In genomic region chr17:48908853-48909394, GRCh38 we compare ENCODE assay signal across 8 cellular contexts. TPM values are rescaled to one million over a fixed set of nuclear protein-coding genes. Genes with fewer than 3 reads are reported as not detected.
DNase-seq lines count a peak whose midpoint lies in the region; ATAC-seq, FAIRE-seq and TF ChIP-seq lines count a peak whose summit lies in the region.

No MANE protein-coding gene starts in this region.

- H3K4me1 ChIP-seq in pancreas (peaks cover 3 to 25% (median 7%) of the 10 kb centered on the region in 3 donors), tibial artery (peaks cover 0 to 35% (median 29%) of the 10 kb centered on the region in 4 donors)

- intact Hi-C loops in head of caudate nucleus (cut with DNase I): loop anchor here (1.0 to 2.0 kb wide), 2 partner anchors 17 to 36 kb away; partner anchors contain the start of genes ATP5MC1 and SNF8
- intact Hi-C loops in pancreas (cut with DNase I): no loop called here
- intact Hi-C loops in tibial artery (cut with DNase I; ENCODE audit: low total_unique reads): no loop called here

- H3K27me3 ChIP-seq in MG63 (no peaks in the 10 kb centered on the region), pancreas (no peaks in the 10 kb centered on the region), tibial artery (no peaks in the 10 kb centered on the region)

- H3K4me3 ChIP-seq in MG63 (peak overlapping the region; percentile 64), pancreas (peak overlapping the region; percentile 78 to 97 (median 85)), tibial artery (peak overlapping the region; percentile 80 to 92)

- peak; percentile 26 for DNase-seq in DMS153 treated with DMSO at 0.1 percent for 48 hours (lab: John Stamatoyannopoulos, UW; ENCODE audit: unreplicated experiment)
- peak; percentile 87 for DNase-seq in H4 (ENCODE audit: low spot score)
- peak; percentile 96 for DNase-seq in MG63
- peak; percentile 77 to 88 for DNase-seq in activated naive CD4-positive, alpha-beta T cell treated with anti-CD3 and anti-CD28 coated beads, Interleukin-2, amount 50 U/mL, for 72 hours (ENCODE audit: low spot score in 2 of 2)
- peak in 41 of 42 donors; percentile 11 to 74 (median 46) for DNase-seq in head of caudate nucleus
- DNase-seq in pancreas: peak; percentile 71 to 87 (median 80)
- DNase-seq in tibial artery: peak; percentile 72 to 85

- H3K9me3 ChIP-seq in MG63: no peaks in the 10 kb centered on the region
- H3K9me3 ChIP-seq in pancreas: no peaks in the 10 kb centered on the region
- no peaks in the 10 kb centered on the region for H3K9me3 ChIP-seq in tibial artery

- H3K27ac Mint-ChIP-seq in activated naive CD4-positive, alpha-beta T cell treated with anti-CD3 and anti-CD28 coated beads, Interleukin-2, amount 50 U/mL, for 72 hours: peak overlapping the region; percentile 96 to 97

- WGBS in pancreas, 2 donors: 1 to 2% methylated on average over 24 to 36 of the region's 36 CpGs

- H3K27ac ChIP-seq in pancreas (peak overlapping the region; percentile 70 to 90 (median 87)), tibial artery (peak overlapping the region; percentile 82 to 91)

- H3K36me3 ChIP-seq in MG63: peaks cover 45% of the 10 kb centered on the region
- no peaks in the 10 kb centered on the region for H3K36me3 ChIP-seq in pancreas
- peaks cover 4 to 36% (median 8%) of the 10 kb centered on the region in 3 donors for H3K36me3 ChIP-seq in tibial artery

- peaks cover 37 to 44% of the 10 kb centered on the region in 2 donors for H3K36me3 Mint-ChIP-seq in activated naive CD4-positive, alpha-beta T cell treated with anti-CD3 and anti-CD28 coated beads, Interleukin-2, amount 50 U/mL, for 72 hours

- no peak for FAIRE-seq in pancreas (lab: Jason Lieb, UNC)

- TF ChIP-seq CTCF in pancreas (IDR thresholded peaks at IDR 0.05): no peak
- no peak for TF ChIP-seq CTCF in tibial artery (IDR thresholded peaks at IDR 0.05)

- no peaks in the 10 kb centered on the region for H3K9me3 Mint-ChIP-seq in activated naive CD4-positive, alpha-beta T cell treated with anti-CD3 and anti-CD28 coated beads, Interleukin-2, amount 50 U/mL, for 72 hours

- ATAC-seq in SK-N-SH treated with all-trans-retinoic acid at 6 μM for 48 hours (peak; percentile 71), pancreas (peak; percentile 6 to 67 (median 56))
- peak; percentile 43 to 69 for ATAC-seq in activated naive CD4-positive, alpha-beta T cell treated with anti-CD3 and anti-CD28 coated beads, Interleukin-2, amount 50 U/mL, for 72 hours

TF ChIP-seq in SK-N-SH treated with all-trans-retinoic acid at 6 μM for 48 hours, 23 proteins besides CTCF, POLR2A, EP300 and RAD21:
- TF ChIP-seq ZNF70 (CRISPR knock-in tag; IDR thresholded peaks at IDR 0.05): peak; percentile 76; the same call in 1 of the 2 replicates
- no peak for TF ChIP-seq CSDC2 (CRISPR knock-in tag; IDR thresholded peaks at IDR 0.05)
TF ChIP-seq in SK-N-SH treated with all-trans-retinoic acid at 6 μM for 48 hours: peak in this region for 1.

RNA-seq across cellular contexts. Expression of gene UBE2Z, which starts 0.7 kb away (rescaled TPM):
- total RNA-seq in H4 (2014; rRNA removed; shearing (Covaris generic)): 48.2 and 60.8 TPM in 2 replicates
- 106 and 126 TPM in 2 replicates for total RNA-seq in MG63 (2014; rRNA removed; shearing (Covaris generic); ENCODE audit: low replicate concordance)
- 100 to 1,000 TPM in 1 of 2 donors, 10 to 100 TPM in 1; 81.0 to 103 TPM for total RNA-seq in activated naive CD4-positive, alpha-beta T cell treated with anti-CD3 and anti-CD28 coated beads, Interleukin-2, amount 50 U/mL, for 72 hours
- total RNA-seq in pancreas: 10 to 100 TPM; 20.1 to 52.5 (median 23.7) TPM
- polyA plus RNA-seq in pancreas: 10 to 100 TPM; 22.0 to 32.5 TPM

RNA-seq across cellular contexts. Expression of gene ATP5MC1, which starts 16.3 kb away (rescaled TPM):
- 214 and 312 TPM in 2 replicates for total RNA-seq in H4 (2014; rRNA removed; shearing (Covaris generic))
- 179 and 190 TPM in 2 replicates for total RNA-seq in MG63 (2014; rRNA removed; shearing (Covaris generic); ENCODE audit: low replicate concordance)
- 100 to 1,000 TPM; 128 to 137 TPM for total RNA-seq in activated naive CD4-positive, alpha-beta T cell treated with anti-CD3 and anti-CD28 coated beads, Interleukin-2, amount 50 U/mL, for 72 hours
- total RNA-seq in pancreas: 10 to 100 TPM; 13.1 to 38.2 (median 32.3) TPM
- 100 to 1,000 TPM in 1 of 2 donors, 10 to 100 TPM in 1; 81.8 to 113 TPM for polyA plus RNA-seq in pancreas

RNA-seq across cellular contexts. Expression of gene SNF8, which starts 35.7 kb away (rescaled TPM):
- 101 and 191 TPM in 2 replicates for total RNA-seq in H4 (2014; rRNA removed; shearing (Covaris generic))
- total RNA-seq in MG63 (2014; rRNA removed; shearing (Covaris generic); ENCODE audit: low replicate concordance): 266 and 293 TPM in 2 replicates
- 100 to 1,000 TPM; 104 to 107 TPM for total RNA-seq in activated naive CD4-positive, alpha-beta T cell treated with anti-CD3 and anti-CD28 coated beads, Interleukin-2, amount 50 U/mL, for 72 hours
- total RNA-seq in pancreas: 10 to 100 TPM; 34.9 to 52.2 (median 43.8) TPM
- 10 to 100 TPM; 70.2 to 78.6 TPM for polyA plus RNA-seq in pancreas

RNA-seq across cellular contexts. Expression of gene GIP, which starts 59.5 kb away (rescaled TPM):
- total RNA-seq in H4 (2014; rRNA removed; shearing (Covaris generic)): not detected in 2 replicates
- not detected in 2 replicates for total RNA-seq in MG63 (2014; rRNA removed; shearing (Covaris generic); ENCODE audit: low replicate concordance)
- total RNA-seq in activated naive CD4-positive, alpha-beta T cell treated with anti-CD3 and anti-CD28 coated beads, Interleukin-2, amount 50 U/mL, for 72 hours: not detected
- not detected for total RNA-seq in pancreas
- polyA plus RNA-seq in pancreas: not detected

Comparison
In these comparisons a context has a peak if more than half of its experiments do, and no peak if none do; other contexts are left out.
1. Peak in every context shown above with its lines: DNase-seq, ATAC-seq, H3K4me3 ChIP-seq and H3K27ac ChIP-seq.
2. DNase-seq: peak in every context shown above with its lines; median percentile 96 in MG63; 87 in H4; 82 in activated naive CD4-positive, alpha-beta T cell treated with anti-CD3 and anti-CD28 coated beads, Interleukin-2, amount 50 U/mL, for 72 hours; 80 in pancreas; 78 in tibial artery; 46 in head of caudate nucleus; 26 in DMS153 treated with DMSO at 0.1 percent for 48 hours.